25 cellular contexts compared by ENCODE assay signal in genomic region chr10:65234261-65234660, GRCh38.
DNase-seq lines count a peak whose midpoint lies in the region; ATAC-seq, FAIRE-seq and TF ChIP-seq lines count a peak whose summit lies in the region.
"Had no signal": no experiment of that assay in that cellular context is flagged by ENCODE, and none has a peak within 500 bp of the region (broad histone marks: within the 10 kb centered on the region; RNA-seq: fewer than 3 reads in every experiment).

No MANE protein-coding gene starts in this region.

- H4K20me1 ChIP-seq in H1 (replicated peaks in 1 of 2; ENCODE audit: control insufficient read depth in 1 of 2, insufficient read depth in 2 of 2, low read length in 2 of 2): no peaks in the 10 kb centered on the region
- H4K20me1 ChIP-seq: BLaER1 treated with 17β-estradiol and CSF1 and Interleukin-3, amounts not matched to agents 10 nM and 100 nM had no signal

- H2BK12ac ChIP-seq in H1 (ENCODE audit: low read depth, low read length): no peak overlapping the region

- H3K4me3 Mint-ChIP-seq in activated CD8-positive, alpha-beta T cell treated with anti-CD3 and anti-CD28 coated beads, Interleukin-2, amount 10 ng/mL, durations not matched to agents 7 days and 5 days: no peak overlapping the region
- H3K4me3 Mint-ChIP-seq: CD4-positive, alpha-beta memory T cell had no signal

- no peaks in the 10 kb centered on the region for H3K27me3 ChIP-seq in H1 (replicated peaks in 1 of 4; ENCODE audit: control insufficient read depth in 3 of 4, extremely low read depth in 1 of 4, insufficient read depth in 3 of 4, low read length in 3 of 4)
- H3K27me3 ChIP-seq: BLaER1 treated with 17β-estradiol and CSF1 and Interleukin-3, amounts not matched to agents 10 nM and 100 nM had no signal

- no peak overlapping the region for H2AK5ac ChIP-seq in H1 (ENCODE audit: low read depth, low read length)

- TF ChIP-seq CTCF in H1 (IDR thresholded peaks at IDR 0.05; ENCODE audit: control extremely low read depth in 1 of 3, insufficient read depth in 1 of 3, low read depth in 1 of 3, low read length in 3 of 3): no peak

- H3K36me3 Mint-ChIP-seq in activated CD8-positive, alpha-beta T cell treated with anti-CD3 and anti-CD28 coated beads, Interleukin-2, amount 10 ng/mL, durations not matched to agents 7 days and 5 days (ENCODE audit: low read depth): no peaks in the 10 kb centered on the region
- H3K36me3 Mint-ChIP-seq: CD4-positive, alpha-beta memory T cell had no signal

- H4K8ac ChIP-seq in H1 (ENCODE audit: extremely low read depth, insufficient read depth, low read length): no peak overlapping the region

- POLR2A ChIA-PET in H1 (lab: Charles Lee; ENCODE audit: partially characterized antibody): no interaction called here
- POLR2A ChIA-PET in activated CD8-positive, alpha-beta T cell treated with anti-CD3 and anti-CD28 coated beads, Interleukin-2, amount 10 ng/mL, durations not matched to agents 7 days and 5 days (lab: Charles Lee): no interaction called here

- DNase-seq in H4 (ENCODE audit: low spot score) (peak; percentile 33), LHCN-M2 (ENCODE audit: low read depth) (peak; percentile 96), H1 (ENCODE audit: low read depth in 1 of 2, low spot score in 2 of 2) (no peak), skeletal muscle cell (ENCODE audit: low read depth) (peak; percentile 39), LoVo (ENCODE audit: low spot score) (no peak), NCI-H2107 treated with DMSO at 0.1 percent for 48 hours (lab: John Stamatoyannopoulos, UW; ENCODE audit: unreplicated experiment) (no peak)
- no peak for DNase-seq in activated CD8-positive, alpha-beta T cell treated with anti-CD3 and anti-CD28 coated beads, Interleukin-2, amount 10 ng/mL, durations not matched to agents 7 days and 5 days
- DNase-seq: ACHN; Caco-2; CD4-positive, alpha-beta memory T cell; DMS 273 treated with DMSO at 0.1 percent for 48 hours; GM23248; KG1; NCI-H1694; NCI-H2081 treated with DMSO at 0.1 percent for 48 hours; NCI-H446; NCI-H526; OCI-M1; SHP77 had no signal

- H2BK5ac ChIP-seq in H1 (ENCODE audit: low read depth, low read length): no peak overlapping the region

- H3K9me3 Mint-ChIP-seq in activated CD8-positive, alpha-beta T cell treated with anti-CD3 and anti-CD28 coated beads, Interleukin-2, amount 10 ng/mL, durations not matched to agents 7 days and 5 days (ENCODE audit: insufficient read depth): peaks cover 13% of the 10 kb centered on the region

- no peaks in the 10 kb centered on the region for H3K79me1 ChIP-seq in H1 (ENCODE audit: low read depth, low read length)

- no peak overlapping the region for H3K4me2 ChIP-seq in H1 (ENCODE audit: insufficient read depth in 1 of 2, low read depth in 2 of 2, low read length in 2 of 2)
- H3K4me2 ChIP-seq: BLaER1 treated with 17β-estradiol and CSF1 and Interleukin-3, amounts not matched to agents 10 nM and 100 nM had no signal

- H3K79me2 ChIP-seq in H1 (ENCODE audit: control insufficient read depth in 1 of 2, insufficient read depth in 2 of 2, low read length in 2 of 2): no peaks in the 10 kb centered on the region

- no peak overlapping the region for H3K27ac ChIP-seq in H1 (ENCODE audit: low read depth, low read length)
- H3K27ac ChIP-seq: BLaER1 treated with 17β-estradiol and CSF1 and Interleukin-3, amounts not matched to agents 10 nM and 100 nM; GM23248; SK-N-MC had no signal

- no peaks in the 10 kb centered on the region for H3K9me3 ChIP-seq in H1 (ENCODE audit: insufficient read depth in 2 of 2, low read depth in 1 of 2, low read length in 1 of 2)
- H3K9me3 ChIP-seq: BLaER1 treated with 17β-estradiol and CSF1 and Interleukin-3, amounts not matched to agents 10 nM and 100 nM; Caco-2 had no signal

- no peak overlapping the region for H2BK120ac ChIP-seq in H1 (replicated peaks; ENCODE audit: low read depth, low read length)

- no peak overlapping the region for H3K4ac ChIP-seq in H1 (replicated peaks; ENCODE audit: insufficient read length, low read depth, low read length)

- H3K4me1 ChIP-seq in H1 (replicated peaks in 1 of 4; ENCODE audit: control insufficient read depth in 3 of 4, insufficient read depth in 4 of 4, low read length in 3 of 4): peaks cover 0 to 3% (median 0%) of the 10 kb centered on the region in 4 experiments; a peak in 1 of 7 replicates
- H3K4me1 ChIP-seq: BLaER1 treated with 17β-estradiol and CSF1 and Interleukin-3, amounts not matched to agents 10 nM and 100 nM; Caco-2 had no signal

- no peaks in the 10 kb centered on the region for H3K4me1 Mint-ChIP-seq in activated CD8-positive, alpha-beta T cell treated with anti-CD3 and anti-CD28 coated beads, Interleukin-2, amount 10 ng/mL, durations not matched to agents 7 days and 5 days (ENCODE audit: low read depth)
- H3K4me1 Mint-ChIP-seq: CD4-positive, alpha-beta memory T cell had no signal

- WGBS in H1 (ENCODE audit: extremely low coverage in 1 of 2, insufficient coverage in 1 of 2, insufficient read length in 1 of 2, insufficient replicate concordance in 2 of 2, low coverage in 1 of 2, low lambda C conversion rate in 2 of 2, missing lambda C conversion rate in 1 of 2), 2 experiments: 96% methylated on average over 2 of the region's 2 CpGs; no CpG with 5 or more reads in 1 of the 2 experiments

- H4K5ac ChIP-seq in H1 (ENCODE audit: insufficient read length, low read depth, low read length): no peak overlapping the region

- no peak overlapping the region for H2BK15ac ChIP-seq in H1 (ENCODE audit: low read length)

- no peak overlapping the region for H3K9ac ChIP-seq in H1 (replicated peaks in 1 of 4; ENCODE audit: extremely low read depth in 1 of 4, low read depth in 3 of 4, low read length in 3 of 4)
- H3K9ac ChIP-seq: BLaER1 treated with 17β-estradiol and CSF1 and Interleukin-3, amounts not matched to agents 10 nM and 100 nM; GM23248 had no signal

- TF ChIP-seq POLR2A in H1 (IDR thresholded peaks at IDR 0.05; ENCODE audit: control extremely low read depth in 1 of 2, low read depth in 2 of 2, low read length in 2 of 2): no peak

- H2AFZ ChIP-seq in H1 (ENCODE audit: low read length): peak overlapping the region; percentile 22; the same call in 1 of the 2 replicates
- H2AFZ ChIP-seq: GM23248 had no signal

- H3K23ac ChIP-seq in H1 (ENCODE audit: insufficient read length): no peak overlapping the region

- CTCF ChIA-PET in H1 (lab: Charles Lee; ENCODE audit: partially characterized antibody): no interaction called here
- CTCF ChIA-PET in activated CD8-positive, alpha-beta T cell treated with anti-CD3 and anti-CD28 coated beads, Interleukin-2, amount 10 ng/mL, durations not matched to agents 7 days and 5 days (lab: Charles Lee): no interaction called here

- H3K56ac ChIP-seq in H1 (replicated peaks; ENCODE audit: insufficient read length, low read depth, low read length): no peak overlapping the region

- H3K27ac Mint-ChIP-seq in activated CD8-positive, alpha-beta T cell treated with anti-CD3 and anti-CD28 coated beads, Interleukin-2, amount 10 ng/mL, durations not matched to agents 7 days and 5 days: no peak overlapping the region
- H3K27ac Mint-ChIP-seq: CD4-positive, alpha-beta memory T cell had no signal

- TF ChIP-seq EP300 in H1 (IDR thresholded peaks at IDR 0.05; ENCODE audit: borderline replicate concordance in 1 of 2, low read depth in 2 of 2, low read length in 2 of 2): no peak

- no peaks in the 10 kb centered on the region for H3K27me3 Mint-ChIP-seq in activated CD8-positive, alpha-beta T cell treated with anti-CD3 and anti-CD28 coated beads, Interleukin-2, amount 10 ng/mL, durations not matched to agents 7 days and 5 days (ENCODE audit: low read depth)
- H3K27me3 Mint-ChIP-seq: CD4-positive, alpha-beta memory T cell had no signal

- H3K23me2 ChIP-seq in H1 (ENCODE audit: low read depth, low read length): peaks cover 2% of the 10 kb centered on the region; the same call in 1 of the 2 replicates

- no peak for ATAC-seq in HG02885 (IDR thresholded peaks at IDR 0.05; ENCODE audit: poor library complexity, unreplicated experiment)
- ATAC-seq in activated CD8-positive, alpha-beta T cell treated with anti-CD3 and anti-CD28 coated beads, Interleukin-2, amount 10 ng/mL, durations not matched to agents 7 days and 5 days: no peak
- ATAC-seq: HCT116 had no signal

- no peak overlapping the region for H3K14ac ChIP-seq in H1 (ENCODE audit: insufficient read length)

- H2BK20ac ChIP-seq in H1 (ENCODE audit: low read length): no peak overlapping the region

- no peak for FAIRE-seq in H1 (lab: Jason Lieb, UNC)
- FAIRE-seq: GM12892, GM18507 had no signal

- no peak overlapping the region for H3K18ac ChIP-seq in H1 (ENCODE audit: extremely low read depth, low read length)

- H3K4me3 ChIP-seq in H1 (ENCODE audit: extremely low read depth in 1 of 4, insufficient read depth in 2 of 4, low read depth in 3 of 4, low read length in 4 of 4) (no peak overlapping the region), skeletal muscle cell (ENCODE audit: low read depth, low read length) (no peak overlapping the region)
- H3K4me3 ChIP-seq: BLaER1 treated with 17β-estradiol and CSF1 and Interleukin-3, amounts not matched to agents 10 nM and 100 nM; GM23248; SK-N-MC had no signal

- H4K91ac ChIP-seq in H1 (replicated peaks; ENCODE audit: insufficient read length, low read length): no peak overlapping the region

- no peak for TF ChIP-seq RAD21 in H1 (IDR thresholded peaks at IDR 0.05 in 1 of 2, conservative IDR thresholded peaks at IDR 0.05 in 1 of 2; ENCODE audit: low read depth in 2 of 2, low read length in 2 of 2)

- H3K36me3 ChIP-seq in H1 (ENCODE audit: control insufficient read depth in 2 of 4, insufficient read depth in 4 of 4, low read length in 3 of 4): no peaks in the 10 kb centered on the region
- H3K36me3 ChIP-seq: BLaER1 treated with 17β-estradiol and CSF1 and Interleukin-3, amounts not matched to agents 10 nM and 100 nM had no signal

TF ChIP-seq in H1, 55 proteins besides CTCF, POLR2A, EP300 and RAD21 (continues in another document):
- TF ChIP-seq, protein P1, sequence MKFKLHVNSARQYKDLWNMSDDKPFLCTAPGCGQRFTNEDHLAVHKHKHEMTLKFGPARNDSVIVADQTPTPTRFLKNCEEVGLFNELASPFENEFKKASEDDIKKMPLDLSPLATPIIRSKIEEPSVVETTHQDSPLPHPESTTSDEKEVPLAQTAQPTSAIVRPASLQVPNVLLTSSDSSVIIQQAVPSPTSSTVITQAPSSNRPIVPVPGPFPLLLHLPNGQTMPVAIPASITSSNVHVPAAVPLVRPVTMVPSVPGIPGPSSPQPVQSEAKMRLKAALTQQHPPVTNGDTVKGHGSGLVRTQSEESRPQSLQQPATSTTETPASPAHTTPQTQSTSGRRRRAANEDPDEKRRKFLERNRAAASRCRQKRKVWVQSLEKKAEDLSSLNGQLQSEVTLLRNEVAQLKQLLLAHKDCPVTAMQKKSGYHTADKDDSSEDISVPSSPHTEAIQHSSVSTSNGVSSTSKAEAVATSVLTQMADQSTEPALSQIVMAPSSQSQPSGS (IDR thresholded peaks at IDR 0.05; ENCODE audit: low read length): no peak
- no peak for TF ChIP-seq NANOG (IDR thresholded peaks at IDR 0.05; ENCODE audit: insufficient read depth, low read depth, low read length, poor library complexity, severe bottlenecking)
- no peak for TF ChIP-seq CEBPB (IDR thresholded peaks at IDR 0.05; ENCODE audit: low read depth, low read length)
- no peak for TF ChIP-seq RNF2 (IDR thresholded peaks at IDR 0.05; ENCODE audit: borderline replicate concordance, low read depth, low read length, missing control alignments, poor library complexity, severe bottlenecking)
- no peak for TF ChIP-seq TBP (IDR thresholded peaks at IDR 0.05; ENCODE audit: low read depth, low read length)

Comparison
In these comparisons a context has a peak if more than half of its experiments do, and no peak if none do; other contexts are left out.
1. DNase-seq: peak in H4 (single experiment), LHCN-M2 (single experiment) and skeletal muscle cell (single experiment); none in H1 (0 of 2), LoVo (single experiment), activated CD8-positive, alpha-beta T cell treated with anti-CD3 and anti-CD28 coated beads, Interleukin-2, amount 10 ng/mL, durations not matched to agents 7 days and 5 days (single experiment) and NCI-H2107 treated with DMSO at 0.1 percent for 48 hours (single experiment).